In the genomic region with DNA sequence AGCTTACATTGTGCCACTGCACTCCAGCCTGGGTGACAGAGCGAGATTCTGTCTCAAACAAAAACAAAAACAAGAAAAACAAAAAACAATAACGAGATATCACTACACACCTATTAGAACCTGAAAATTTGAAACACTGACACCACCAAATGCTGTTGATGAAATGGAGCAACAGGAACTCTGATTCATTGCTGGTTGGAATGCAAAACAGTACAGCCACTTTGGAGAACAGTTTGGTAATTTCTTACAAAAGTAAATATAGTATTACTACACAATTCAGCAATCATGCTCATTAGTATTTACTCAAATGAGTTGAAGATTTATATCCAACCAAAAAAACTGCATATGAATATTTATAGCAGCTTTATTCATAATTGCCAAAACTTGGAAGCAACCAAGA, we compare ENCODE assay signal across 26 cellular contexts.
"Had no signal": no experiment of that assay in that cellular context is flagged by ENCODE, and none has a peak within 500 bp of the region (broad histone marks: within the 10 kb centered on the region; RNA-seq: fewer than 3 reads in every experiment).

No MANE protein-coding gene starts in this region.

- H3K4me3 ChIP-seq: coronary artery, dorsolateral prefrontal cortex, esophagus squamous epithelium, gastrocnemius medialis, heart right ventricle, left lung, lower lobe of right lung had no signal

- FAIRE-seq: colon, endothelial cell of umbilical vein, islet of Langerhans, keratinocyte had no signal

- H3K27me3 ChIP-seq: gastrocnemius medialis, left lung had no signal

- H3K9me3 ChIP-seq: gastrocnemius medialis, lower lobe of right lung had no signal

- H3K36me3 ChIP-seq: esophagus squamous epithelium, gastrocnemius medialis, heart right ventricle, left lung, lower lobe of right lung had no signal

- H3K27ac ChIP-seq: coronary artery, dorsolateral prefrontal cortex, epithelial cell of prostate, esophagus squamous epithelium, gastrocnemius medialis, heart right ventricle, left lung, lower lobe of right lung had no signal

- ATAC-seq: gastrocnemius medialis; heart right ventricle; left cardiac atrium; left lung; left ventricle myocardium superior; lower lobe of right lung; naive thymus-derived CD4-positive, alpha-beta T cell had no signal

- DNase-seq: dermis blood vessel endothelial cell; dorsolateral prefrontal cortex; effector CD4-positive, alpha-beta T cell; effector memory CD4-positive, alpha-beta T cell; erythroblast; esophagus squamous epithelium; foreskin fibroblast; foreskin melanocyte; gastrocnemius medialis; glutamatergic neuron; head of caudate nucleus; heart right ventricle; hippocampal formation; left cardiac atrium; left lung; left ventricle myocardium superior; lower lobe of right lung; mesendoderm; midbrain; naive thymus-derived CD4-positive, alpha-beta T cell had no signal

- H3K4me1 ChIP-seq: esophagus squamous epithelium, gastrocnemius medialis, heart right ventricle, left lung, lower lobe of right lung had no signal
